1 cellular context compared by ENCODE assay signal in the genomic region with DNA sequence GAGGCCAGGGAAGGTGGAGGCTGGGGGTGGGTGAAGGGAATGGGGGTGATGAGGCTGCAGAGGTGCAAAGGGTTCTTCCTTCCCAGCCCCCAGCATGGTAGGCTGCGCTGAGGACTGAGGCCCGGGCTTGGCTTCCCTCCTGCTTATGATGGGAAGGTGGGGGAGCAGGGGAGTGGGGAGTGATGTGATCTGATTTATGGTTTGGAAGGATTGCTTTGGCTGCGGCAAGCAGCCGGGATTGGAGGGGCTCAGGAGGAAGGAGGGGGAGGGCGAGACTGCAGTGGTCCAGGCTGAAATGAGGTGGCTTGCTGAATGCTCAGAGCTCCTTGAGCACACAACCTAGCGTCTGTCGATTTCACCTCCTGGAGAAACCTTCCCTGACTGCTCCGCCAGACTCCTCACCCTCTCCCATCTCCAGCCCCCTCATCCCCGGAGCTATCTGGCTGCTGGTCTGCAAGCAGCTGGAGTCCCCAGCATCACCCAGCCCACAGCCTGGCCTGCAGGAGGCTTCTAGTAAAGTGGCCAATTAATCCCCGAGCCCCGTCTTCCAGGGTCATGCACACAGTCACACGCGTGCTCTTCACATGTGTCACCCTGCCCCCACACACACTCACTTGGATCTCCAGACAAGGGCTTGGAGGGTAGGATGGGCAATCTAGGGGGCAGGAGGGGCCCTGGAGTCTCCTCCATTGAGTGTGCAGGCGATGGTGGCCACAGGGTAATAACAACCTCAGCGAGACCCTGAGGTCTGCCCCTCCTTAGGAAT.
TF ChIP-seq lines count a peak whose summit lies in the region.

No MANE protein-coding gene starts in this region.

TF ChIP-seq in GM23338, 12 proteins besides CTCF, POLR2A, EP300 and RAD21 (continued from another document):
- TF ChIP-seq, protein P1, sequence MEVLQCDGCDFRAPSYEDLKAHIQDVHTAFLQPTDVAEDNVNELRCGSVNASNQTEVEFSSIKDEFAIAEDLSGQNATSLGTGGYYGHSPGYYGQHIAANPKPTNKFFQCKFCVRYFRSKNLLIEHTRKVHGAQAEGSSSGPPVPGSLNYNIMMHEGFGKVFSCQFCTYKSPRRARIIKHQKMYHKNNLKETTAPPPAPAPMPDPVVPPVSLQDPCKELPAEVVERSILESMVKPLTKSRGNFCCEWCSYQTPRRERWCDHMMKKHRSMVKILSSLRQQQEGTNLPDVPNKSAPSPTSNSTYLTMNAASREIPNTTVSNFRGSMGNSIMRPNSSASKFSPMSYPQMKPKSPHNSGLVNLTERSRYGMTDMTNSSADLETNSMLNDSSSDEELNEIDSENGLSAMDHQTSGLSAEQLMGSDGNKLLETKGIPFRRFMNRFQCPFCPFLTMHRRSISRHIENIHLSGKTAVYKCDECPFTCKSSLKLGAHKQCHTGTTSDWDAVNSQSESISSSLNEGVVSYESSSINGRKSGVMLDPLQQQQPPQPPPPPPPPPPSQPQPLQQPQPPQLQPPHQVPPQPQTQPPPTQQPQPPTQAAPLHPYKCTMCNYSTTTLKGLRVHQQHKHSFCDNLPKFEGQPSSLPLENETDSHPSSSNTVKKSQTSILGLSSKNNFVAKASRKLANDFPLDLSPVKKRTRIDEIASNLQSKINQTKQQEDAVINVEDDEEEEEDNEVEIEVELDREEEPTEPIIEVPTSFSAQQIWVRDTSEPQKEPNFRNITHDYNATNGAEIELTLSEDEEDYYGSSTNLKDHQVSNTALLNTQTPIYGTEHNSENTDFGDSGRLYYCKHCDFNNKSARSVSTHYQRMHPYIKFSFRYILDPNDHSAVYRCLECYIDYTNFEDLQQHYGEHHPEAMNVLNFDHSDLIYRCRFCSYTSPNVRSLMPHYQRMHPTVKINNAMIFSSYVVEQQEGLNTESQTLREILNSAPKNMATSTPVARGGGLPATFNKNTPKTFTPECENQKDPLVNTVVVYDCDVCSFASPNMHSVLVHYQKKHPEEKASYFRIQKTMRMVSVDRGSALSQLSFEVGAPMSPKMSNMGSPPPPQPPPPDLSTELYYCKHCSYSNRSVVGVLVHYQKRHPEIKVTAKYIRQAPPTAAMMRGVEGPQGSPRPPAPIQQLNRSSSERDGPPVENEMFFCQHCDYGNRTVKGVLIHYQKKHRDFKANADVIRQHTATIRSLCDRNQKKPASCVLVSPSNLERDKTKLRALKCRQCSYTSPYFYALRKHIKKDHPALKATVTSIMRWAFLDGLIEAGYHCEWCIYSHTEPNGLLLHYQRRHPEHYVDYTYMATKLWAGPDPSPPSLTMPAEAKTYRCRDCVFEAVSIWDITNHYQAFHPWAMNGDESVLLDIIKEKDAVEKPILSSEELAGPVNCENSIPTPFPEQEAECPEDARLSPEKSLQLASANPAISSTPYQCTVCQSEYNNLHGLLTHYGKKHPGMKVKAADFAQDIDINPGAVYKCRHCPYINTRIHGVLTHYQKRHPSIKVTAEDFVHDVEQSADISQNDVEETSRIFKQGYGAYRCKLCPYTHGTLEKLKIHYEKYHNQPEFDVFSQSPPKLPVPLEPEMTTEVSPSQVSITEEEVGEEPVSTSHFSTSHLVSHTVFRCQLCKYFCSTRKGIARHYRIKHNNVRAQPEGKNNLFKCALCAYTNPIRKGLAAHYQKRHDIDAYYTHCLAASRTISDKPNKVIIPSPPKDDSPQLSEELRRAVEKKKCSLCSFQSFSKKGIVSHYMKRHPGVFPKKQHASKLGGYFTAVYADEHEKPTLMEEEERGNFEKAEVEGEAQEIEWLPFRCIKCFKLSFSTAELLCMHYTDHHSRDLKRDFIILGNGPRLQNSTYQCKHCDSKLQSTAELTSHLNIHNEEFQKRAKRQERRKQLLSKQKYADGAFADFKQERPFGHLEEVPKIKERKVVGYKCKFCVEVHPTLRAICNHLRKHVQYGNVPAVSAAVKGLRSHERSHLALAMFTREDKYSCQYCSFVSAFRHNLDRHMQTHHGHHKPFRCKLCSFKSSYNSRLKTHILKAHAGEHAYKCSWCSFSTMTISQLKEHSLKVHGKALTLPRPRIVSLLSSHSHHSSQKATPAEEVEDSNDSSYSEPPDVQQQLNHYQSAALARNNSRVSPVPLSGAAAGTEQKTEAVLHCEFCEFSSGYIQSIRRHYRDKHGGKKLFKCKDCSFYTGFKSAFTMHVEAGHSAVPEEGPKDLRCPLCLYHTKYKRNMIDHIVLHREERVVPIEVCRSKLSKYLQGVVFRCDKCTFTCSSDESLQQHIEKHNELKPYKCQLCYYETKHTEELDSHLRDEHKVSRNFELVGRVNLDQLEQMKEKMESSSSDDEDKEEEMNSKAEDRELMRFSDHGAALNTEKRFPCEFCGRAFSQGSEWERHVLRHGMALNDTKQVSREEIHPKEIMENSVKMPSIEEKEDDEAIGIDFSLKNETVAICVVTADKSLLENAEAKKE (CRISPR knock-in tag; IDR thresholded peaks at IDR 0.05), result no peak
- TF ChIP-seq STAT1 (IDR thresholded peaks at IDR 0.05; ENCODE audit: unreplicated experiment), result no peak
- TF ChIP-seq ZNF331 (CRISPR knock-in tag; IDR thresholded peaks at IDR 0.05; ENCODE audit: low read depth), result no peak
- TF ChIP-seq, protein P2, sequence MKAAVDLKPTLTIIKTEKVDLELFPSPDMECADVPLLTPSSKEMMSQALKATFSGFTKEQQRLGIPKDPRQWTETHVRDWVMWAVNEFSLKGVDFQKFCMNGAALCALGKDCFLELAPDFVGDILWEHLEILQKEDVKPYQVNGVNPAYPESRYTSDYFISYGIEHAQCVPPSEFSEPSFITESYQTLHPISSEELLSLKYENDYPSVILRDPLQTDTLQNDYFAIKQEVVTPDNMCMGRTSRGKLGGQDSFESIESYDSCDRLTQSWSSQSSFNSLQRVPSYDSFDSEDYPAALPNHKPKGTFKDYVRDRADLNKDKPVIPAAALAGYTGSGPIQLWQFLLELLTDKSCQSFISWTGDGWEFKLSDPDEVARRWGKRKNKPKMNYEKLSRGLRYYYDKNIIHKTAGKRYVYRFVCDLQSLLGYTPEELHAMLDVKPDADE (IDR thresholded peaks at IDR 0.05), result no peak
